In genomic region chr4:21090098-21090666, GRCh38 we compare ENCODE assay signal across 24 cellular contexts.
"Had no signal": no experiment of that assay in that cellular context is flagged by ENCODE, and none has a peak within 500 bp of the region (broad histone marks: within the 10 kb centered on the region; RNA-seq: fewer than 3 reads in every experiment).

No MANE protein-coding gene starts in this region.

- H3K4me3 ChIP-seq: ascending aorta, left ventricle myocardium inferior, pancreas, psoas muscle, right atrium auricular region, tibial artery had no signal

- H3K27ac ChIP-seq: ascending aorta, brain microvascular endothelial cell, left ventricle myocardium inferior, neutrophil, pancreas, psoas muscle, right atrium auricular region, tibial artery, VCaP had no signal

- H3K9me3 ChIP-seq: ascending aorta, neutrophil, pancreas, psoas muscle, right atrium auricular region, tibial artery had no signal

- H3K4me1 ChIP-seq: ascending aorta, left ventricle myocardium inferior, pancreas, psoas muscle, right atrium auricular region, tibial artery had no signal

- H3K27me3 Mint-ChIP-seq: activated CD4-positive, alpha-beta memory T cell treated with anti-CD3 and anti-CD28 coated beads, Interleukin-2, amount 10 ng/mL, durations not matched to agents 7 days and 5 days; activated CD4-positive, alpha-beta T cell treated with anti-CD3 and anti-CD28 coated beads, Interleukin-2, amount 10 ng/mL, durations not matched to agents 24 days and 14 days; stimulated activated naive CD8-positive, alpha-beta T cell treated with anti-CD3 and anti-CD28 coated beads, Interleukin-15, Interleukin-2, amounts not matched to agents 100 ng/mL and 50 ng/mL, for 24 hours; T-helper 17 cell had no signal

- DNase-seq: activated CD4-positive, alpha-beta memory T cell treated with anti-CD3 and anti-CD28 coated beads, Interleukin-2, amount 10 ng/mL, durations not matched to agents 7 days and 5 days; activated CD4-positive, alpha-beta T cell treated with anti-CD3 and anti-CD28 coated beads, Interleukin-2, amount 10 ng/mL, durations not matched to agents 24 days and 14 days; activated gamma-delta T cell; activated naive CD4-positive, alpha-beta T cell treated with anti-CD3 and anti-CD28 coated beads, Interleukin-2, amount 50 U/mL, for 16 hours; brain microvascular endothelial cell; caudate nucleus; effector memory CD4-positive, alpha-beta T cell; foreskin melanocyte; kidney glomerular epithelial cell; left ventricle myocardium inferior; pancreas; psoas muscle; stimulated activated CD4-positive, alpha-beta T cell treated with anti-CD3 and anti-CD28 coated beads, Interleukin-12 subunit alpha, Interleukin-12 subunit beta, amount 100 ng/mL, for 4 hours; substantia nigra; T-helper 17 cell; tibial artery had no signal

- H3K4me1 Mint-ChIP-seq: activated CD4-positive, alpha-beta memory T cell treated with anti-CD3 and anti-CD28 coated beads, Interleukin-2, amount 10 ng/mL, durations not matched to agents 7 days and 5 days; activated CD4-positive, alpha-beta T cell treated with anti-CD3 and anti-CD28 coated beads, Interleukin-2, amount 10 ng/mL, durations not matched to agents 24 days and 14 days; nephron; T-helper 17 cell had no signal

- H3K9me3 Mint-ChIP-seq: nephron had no signal

- H3K27me3 ChIP-seq: ascending aorta, brain microvascular endothelial cell, neutrophil, pancreas, right atrium auricular region, tibial artery had no signal

- ATAC-seq: activated CD4-positive, CD25-positive, alpha-beta regulatory T cell treated with anti-CD3 and anti-CD28 coated beads, Interleukin-2, amount 50 U/mL, for 24 hours; esophagus mucosa; pancreas; psoas muscle; T-helper 17 cell had no signal

- H3K27ac Mint-ChIP-seq: activated CD4-positive, alpha-beta memory T cell treated with anti-CD3 and anti-CD28 coated beads, Interleukin-2, amount 10 ng/mL, durations not matched to agents 7 days and 5 days; activated CD4-positive, alpha-beta T cell treated with anti-CD3 and anti-CD28 coated beads, Interleukin-2, amount 10 ng/mL, durations not matched to agents 24 days and 14 days; nephron; stimulated activated naive CD8-positive, alpha-beta T cell treated with anti-CD3 and anti-CD28 coated beads, Interleukin-15, Interleukin-2, amounts not matched to agents 100 ng/mL and 50 ng/mL, for 24 hours; T-helper 17 cell had no signal

- H3K36me3 ChIP-seq: ascending aorta, brain microvascular endothelial cell, left ventricle myocardium inferior, neutrophil, pancreas, right atrium auricular region, tibial artery had no signal

- H3K4me3 Mint-ChIP-seq: activated CD4-positive, alpha-beta memory T cell treated with anti-CD3 and anti-CD28 coated beads, Interleukin-2, amount 10 ng/mL, durations not matched to agents 7 days and 5 days; activated CD4-positive, alpha-beta T cell treated with anti-CD3 and anti-CD28 coated beads, Interleukin-2, amount 10 ng/mL, durations not matched to agents 24 days and 14 days; nephron; stimulated activated naive CD8-positive, alpha-beta T cell treated with anti-CD3 and anti-CD28 coated beads, Interleukin-15, Interleukin-2, amounts not matched to agents 100 ng/mL and 50 ng/mL, for 24 hours; T-helper 17 cell had no signal
